1 cellular context compared by ENCODE assay signal in the genomic region with DNA sequence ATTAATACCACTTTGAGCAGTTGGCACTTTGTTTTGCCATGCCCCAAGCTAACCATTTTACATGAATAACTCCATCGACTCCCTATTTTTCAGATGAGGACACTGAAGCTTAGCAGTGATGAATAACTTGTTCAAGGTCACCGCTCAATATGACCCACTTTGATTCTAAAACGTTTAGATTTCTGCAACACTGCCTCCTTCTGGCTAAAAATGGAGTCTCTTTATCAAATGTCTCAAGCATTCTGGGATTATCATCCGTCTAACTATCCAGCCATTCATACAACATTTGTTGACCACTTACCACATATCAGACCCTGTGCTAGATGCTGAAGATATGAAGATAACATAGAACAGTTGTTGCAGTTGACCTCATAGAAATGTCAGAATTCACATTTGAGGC.
TF ChIP-seq lines count a peak whose summit lies in the region.

No MANE protein-coding gene starts in this region.

TF ChIP-seq in GM12878, 131 proteins besides CTCF, POLR2A, EP300 and RAD21:
- TF ChIP-seq, protein P1, sequence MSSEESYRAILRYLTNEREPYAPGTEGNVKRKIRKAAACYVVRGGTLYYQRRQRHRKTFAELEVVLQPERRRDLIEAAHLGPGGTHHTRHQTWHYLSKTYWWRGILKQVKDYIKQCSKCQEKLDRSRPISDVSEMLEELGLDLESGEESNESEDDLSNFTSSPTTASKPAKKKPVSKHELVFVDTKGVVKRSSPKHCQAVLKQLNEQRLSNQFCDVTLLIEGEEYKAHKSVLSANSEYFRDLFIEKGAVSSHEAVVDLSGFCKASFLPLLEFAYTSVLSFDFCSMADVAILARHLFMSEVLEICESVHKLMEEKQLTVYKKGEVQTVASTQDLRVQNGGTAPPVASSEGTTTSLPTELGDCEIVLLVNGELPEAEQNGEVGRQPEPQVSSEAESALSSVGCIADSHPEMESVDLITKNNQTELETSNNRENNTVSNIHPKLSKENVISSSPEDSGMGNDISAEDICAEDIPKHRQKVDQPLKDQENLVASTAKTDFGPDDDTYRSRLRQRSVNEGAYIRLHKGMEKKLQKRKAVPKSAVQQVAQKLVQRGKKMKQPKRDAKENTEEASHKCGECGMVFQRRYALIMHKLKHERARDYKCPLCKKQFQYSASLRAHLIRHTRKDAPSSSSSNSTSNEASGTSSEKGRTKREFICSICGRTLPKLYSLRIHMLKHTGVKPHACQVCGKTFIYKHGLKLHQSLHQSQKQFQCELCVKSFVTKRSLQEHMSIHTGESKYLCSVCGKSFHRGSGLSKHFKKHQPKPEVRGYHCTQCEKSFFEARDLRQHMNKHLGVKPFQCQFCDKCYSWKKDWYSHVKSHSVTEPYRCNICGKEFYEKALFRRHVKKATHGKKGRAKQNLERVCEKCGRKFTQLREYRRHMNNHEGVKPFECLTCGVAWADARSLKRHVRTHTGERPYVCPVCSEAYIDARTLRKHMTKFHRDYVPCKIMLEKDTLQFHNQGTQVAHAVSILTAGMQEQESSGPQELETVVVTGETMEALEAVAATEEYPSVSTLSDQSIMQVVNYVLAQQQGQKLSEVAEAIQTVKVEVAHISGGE (CRISPR knock-in tag; IDR thresholded peaks at IDR 0.05), result no peak
- no peak for TF ChIP-seq NR2C1 (IDR thresholded peaks at IDR 0.05)
- no peak for TF ChIP-seq IRF4 (IDR thresholded peaks at IDR 0.05; ENCODE audit: low read depth, low read length)
- no peak for TF ChIP-seq BACH1 (IDR thresholded peaks at IDR 0.05; ENCODE audit: borderline replicate concordance)
- TF ChIP-seq, protein P2, sequence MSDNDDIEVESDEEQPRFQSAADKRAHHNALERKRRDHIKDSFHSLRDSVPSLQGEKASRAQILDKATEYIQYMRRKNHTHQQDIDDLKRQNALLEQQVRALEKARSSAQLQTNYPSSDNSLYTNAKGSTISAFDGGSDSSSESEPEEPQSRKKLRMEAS (IDR thresholded peaks at IDR 0.05; ENCODE audit: low read depth, low read length), result no peak
- no peak for TF ChIP-seq MEF2A (IDR thresholded peaks at IDR 0.05; ENCODE audit: insufficient read depth, low read depth, low read length)
- TF ChIP-seq MEF2B (IDR thresholded peaks at IDR 0.05; ENCODE audit: partially characterized antibody, poor library complexity, severe bottlenecking), result no peak
- no peak for TF ChIP-seq RUNX3 (IDR thresholded peaks at IDR 0.05; ENCODE audit: low read length)
